Comparison of ENCODE assay signal across 9 cellular contexts in genomic region chr6:2971420-2972218, GRCh38. TPM values are rescaled to one million over a fixed set of nuclear protein-coding genes. Genes with fewer than 3 reads are reported as not detected.
DNase-seq lines count a peak whose midpoint lies in the region; ATAC-seq and FAIRE-seq lines count a peak whose summit lies in the region.
"Had no signal": no experiment of that assay in that cellular context is flagged by ENCODE, and none has a peak within 500 bp of the region (broad histone marks: within the 10 kb centered on the region; RNA-seq: fewer than 3 reads in every experiment).

Gene SERPINB6 (minus strand): TSS chr6:2971567. CDS start chr6:2959332, 12,235 bp downstream.

- peak; percentile 65 for FAIRE-seq in A204.1 (lab: Jason Lieb, UNC)
- FAIRE-seq: GM18507 had no signal

- H3K36me3 ChIP-seq in SJSA1 (peaks cover 18% of the 10 kb centered on the region), thymus (ENCODE audit: control insufficient read depth, insufficient read depth) (no peaks in the 10 kb centered on the region)

- POLR2A ChIA-PET in naive thymus-derived CD8-positive, alpha-beta T cell (lab: Charles Lee): interaction anchor here (0.7 to 5.7 kb wide), 22 partner anchors 8 to 206 kb away, joined by 3 to 112 read pairs (median 6); partner anchors contain the start of genes RIPK1, SERPINB1, SERPINB9 and WRNIP1

- no peaks in the 10 kb centered on the region for H3K36me3 Mint-ChIP-seq in activated naive CD4-positive, alpha-beta T cell treated with anti-CD3 and anti-CD28 coated beads, Interleukin-2, amount 50 U/mL, for 24 hours
- no peaks in the 10 kb centered on the region for H3K36me3 Mint-ChIP-seq in naive thymus-derived CD8-positive, alpha-beta T cell

- H3K4me3 Mint-ChIP-seq in activated naive CD4-positive, alpha-beta T cell treated with anti-CD3 and anti-CD28 coated beads, Interleukin-2, amount 50 U/mL, for 24 hours: peak within 1 kb of the TSS; percentile 88
- H3K4me3 Mint-ChIP-seq in naive thymus-derived CD8-positive, alpha-beta T cell: peak within 1 kb of the TSS; percentile 84 to 94 (median 92)

- no peaks in the 10 kb centered on the region for H3K9me3 Mint-ChIP-seq in activated naive CD4-positive, alpha-beta T cell treated with anti-CD3 and anti-CD28 coated beads, Interleukin-2, amount 50 U/mL, for 24 hours
- no peaks in the 10 kb centered on the region for H3K9me3 Mint-ChIP-seq in naive thymus-derived CD8-positive, alpha-beta T cell

- ATAC-seq in GM21529 (IDR thresholded peaks at IDR 0.05; ENCODE audit: unreplicated experiment): peak; percentile 37
- ATAC-seq in naive thymus-derived CD8-positive, alpha-beta T cell: peak; percentile 69 to 74
- no peak for ATAC-seq in GM18873 (IDR thresholded peaks at IDR 0.05; ENCODE audit: low FRiP score, unreplicated experiment)

- WGBS in thymus: 3% methylated on average over 63 of the region's 63 CpGs

- H3K4me3 ChIP-seq in SJSA1: peak within 1 kb of the TSS; percentile 90
- peak within 1 kb of the TSS; percentile 62 for H3K4me3 ChIP-seq in thymus (ENCODE audit: low read length)

- peaks cover 33% of the 10 kb centered on the region for H3K4me1 Mint-ChIP-seq in activated naive CD4-positive, alpha-beta T cell treated with anti-CD3 and anti-CD28 coated beads, Interleukin-2, amount 50 U/mL, for 24 hours
- peaks cover 24 to 60% (median 43%) of the 10 kb centered on the region in 4 donors for H3K4me1 Mint-ChIP-seq in naive thymus-derived CD8-positive, alpha-beta T cell

- H3K27ac ChIP-seq in SJSA1: peak within 1 kb of the TSS; percentile 88
- peak within 1 kb of the TSS; percentile 74 for H3K27ac ChIP-seq in thymus (ENCODE audit: low read depth)

- peak within 1 kb of the TSS; percentile 81 for H3K27ac Mint-ChIP-seq in activated naive CD4-positive, alpha-beta T cell treated with anti-CD3 and anti-CD28 coated beads, Interleukin-2, amount 50 U/mL, for 24 hours
- peak within 1 kb of the TSS; percentile 87 to 97 (median 94) for H3K27ac Mint-ChIP-seq in naive thymus-derived CD8-positive, alpha-beta T cell

- H3K9me3 ChIP-seq in SJSA1 (replicated peaks): 0 out of 2 replicates have a peak, but pooled peaks cover 3% of the 10 kb centered on the region
- H3K9me3 ChIP-seq in thymus (ENCODE audit: control insufficient read depth): no peaks in the 10 kb centered on the region

- no peaks in the 10 kb centered on the region for H3K27me3 ChIP-seq in SJSA1 (replicated peaks)
- H3K27me3 ChIP-seq in thymus (ENCODE audit: control insufficient read depth, insufficient read depth): peaks cover 19% of the 10 kb centered on the region

- peaks cover 52% of the 10 kb centered on the region for H3K4me1 ChIP-seq in SJSA1 (replicated peaks)
- H3K4me1 ChIP-seq in thymus (ENCODE audit: control insufficient read depth, insufficient read depth, low read length): peaks cover 6% of the 10 kb centered on the region

- peaks cover 1% of the 10 kb centered on the region for H3K27me3 Mint-ChIP-seq in activated naive CD4-positive, alpha-beta T cell treated with anti-CD3 and anti-CD28 coated beads, Interleukin-2, amount 50 U/mL, for 24 hours
- H3K27me3 Mint-ChIP-seq in naive thymus-derived CD8-positive, alpha-beta T cell: peaks cover 0 to 10% (median 0%) of the 10 kb centered on the region in 5 donors

- DNase-seq in SJSA1 (ENCODE audit: low read depth in 1 of 2, low spot score in 2 of 2): peak; percentile 77 to 83
- peak; percentile 69 for DNase-seq in foreskin melanocyte
- peak; percentile 17 to 75 (median 40) for DNase-seq in naive thymus-derived CD8-positive, alpha-beta T cell

RNA-seq across cellular contexts. Expression of gene SERPINB6, which starts in this region (rescaled TPM):
- 130 and 144 TPM in 2 replicates for total RNA-seq in SJSA1 (2014; rRNA removed; shearing (Covaris generic))
- 100 to 1,000 TPM; 125 to 134 TPM for total RNA-seq in naive thymus-derived CD8-positive, alpha-beta T cell
- 100 to 1,000 TPM; 128 to 152 (median 141) TPM for polyA plus RNA-seq in naive thymus-derived CD8-positive, alpha-beta T cell
- polyA plus RNA-seq in thymus: 84.3 TPM
